8 cellular contexts compared by ENCODE assay signal in the genomic region with DNA sequence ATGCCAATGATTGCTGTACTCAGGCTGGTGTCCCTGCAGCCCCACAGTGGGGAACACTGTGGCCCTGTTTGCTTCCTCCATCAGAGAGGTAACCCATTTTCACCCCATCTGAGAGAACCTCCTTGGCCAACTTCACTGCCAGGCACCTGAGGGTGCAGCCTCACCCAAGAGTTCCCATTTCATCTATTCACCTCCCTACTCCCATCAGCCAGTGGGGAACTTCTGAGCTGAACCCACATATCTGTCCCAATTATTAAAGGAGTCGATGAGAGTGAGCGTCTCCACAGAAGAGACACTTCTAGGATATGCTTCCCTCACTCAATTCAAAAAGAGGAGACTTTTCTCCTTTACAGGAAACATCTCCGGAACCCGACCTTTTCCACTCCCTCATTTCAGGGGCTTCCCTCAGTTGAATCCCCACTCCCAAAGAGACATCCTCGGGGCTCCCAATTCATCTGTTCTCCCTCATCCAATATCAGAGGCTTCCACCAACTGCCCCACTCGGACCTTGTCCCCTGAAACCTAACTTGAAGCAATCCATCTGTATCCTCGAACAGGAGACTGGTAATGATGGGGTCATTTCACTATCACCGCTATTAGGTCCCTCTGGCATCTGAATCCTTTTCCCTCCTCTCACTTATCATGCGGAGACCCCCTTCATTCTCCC. TPM values are rescaled to one million over a fixed set of nuclear protein-coding genes. Genes with fewer than 3 reads are reported as not detected.
DNase-seq lines count a peak whose midpoint lies in the region; ATAC-seq and TF ChIP-seq lines count a peak whose summit lies in the region.

No MANE protein-coding gene starts in this region.

- TF ChIP-seq POLR2A in spleen (IDR thresholded peaks at IDR 0.05) = no peak

- H3K36me3 ChIP-seq in iPS-15b (ENCODE audit: control insufficient read depth, insufficient read depth, low read length) = no peaks in the 10 kb centered on the region
- peaks cover 0 to 14% (median 0%) of the 10 kb centered on the region in 6 donors for H3K36me3 ChIP-seq in spleen

- no peaks in the 10 kb centered on the region for H3K27me3 ChIP-seq in iPS-15b (ENCODE audit: control insufficient read depth, insufficient read depth, low read length)
- H3K27me3 ChIP-seq in spleen (replicated peaks in 1 of 7) = no peaks in the 10 kb centered on the region

- 9 to 15% (median 11%) methylated on average over 9 of the region's 9 CpGs for WGBS in spleen, 5 donors

- TF ChIP-seq CTCF in HFF-Myc (IDR thresholded peaks at IDR 0.05; ENCODE audit: low read depth, low read length, missing control alignments) = no peak
- no peak for TF ChIP-seq CTCF in spleen (IDR thresholded peaks at IDR 0.05 in 8 of 11, conservative IDR thresholded peaks at IDR 0.05 in 3 of 11)
- no peak for TF ChIP-seq CTCF in GM13976 (IDR thresholded peaks at IDR 0.05; ENCODE audit: borderline replicate concordance, control extremely low read depth, extremely low read depth, insufficient read depth, missing control alignments)

- no peak for ATAC-seq in GM21423 (IDR thresholded peaks at IDR 0.05; ENCODE audit: unreplicated experiment)

- POLR2A ChIA-PET in HEK293T (lab: Yijun Ruan, JAX) = interaction anchor here (0.9 to 5.3 kb wide), 3 partner anchors 12 to 399 kb away, joined by 3 to 50 read pairs (median 7); partner anchors contain the start of genes PEDS1 and PTPN1

- H3K4me3 ChIP-seq in HFF-Myc (replicated peaks; ENCODE audit: low read depth, low read length) (peak overlapping the region; percentile 83), iPS-15b (ENCODE audit: low read depth, low read length) (peak overlapping the region; percentile 95), spleen (peak overlapping the region; percentile 66 to 93 (median 86))

- H3K27ac ChIP-seq in spleen = peak overlapping the region; percentile 92 to 98 (median 97)

- peaks cover 24% of the 10 kb centered on the region for H3K4me1 ChIP-seq in iPS-15b (ENCODE audit: control insufficient read depth, insufficient read depth, low read length)
- peaks cover 62 to 94% (median 85%) of the 10 kb centered on the region in 6 donors for H3K4me1 ChIP-seq in spleen

- intact Hi-C loops in spleen (cut with DNase I; ENCODE audit: low total_unique reads) = no loop called here

- in situ Hi-C loops in GM13976 (cut with MboI; ENCODE audit: low sequenced_read_pairs, unreplicated experiment) = no loop called here

- H3K9ac ChIP-seq in iPS-15b (ENCODE audit: low read depth, low read length) = peak overlapping the region; percentile 95

- H3K9me3 ChIP-seq in iPS-15b (ENCODE audit: control insufficient read depth, insufficient read depth, low read length) = no peaks in the 10 kb centered on the region
- H3K9me3 ChIP-seq in spleen = no peaks in the 10 kb centered on the region

- DNase-seq in HFF-Myc (ENCODE audit: extremely low read depth, low read depth) = no peak
- DNase-seq in activated CD8-positive, alpha-beta memory T cell treated with anti-CD3 and anti-CD28 coated beads, Interleukin-2, amount 50 U/mL, for 48 hours = peak; percentile 55
- DNase-seq in spleen = no peak
- no peak for DNase-seq in GM13976 (ENCODE audit: low spot score)
- no peak for DNase-seq in HEK293T (ENCODE audit: extremely low spot score)
- DNase-seq in cerebellar cortex (ENCODE audit: low spot score) = no peak

- CTCF ChIA-PET in HEK293T (lab: Yijun Ruan, JAX) = no interaction called here

TF ChIP-seq in HEK293T, 16 proteins besides CTCF, POLR2A, EP300 and RAD21:
- no peak for TF ChIP-seq FOXA1 (IDR thresholded peaks at IDR 0.05)
- TF ChIP-seq L3MBTL2 (conservative IDR thresholded peaks at IDR 0.05) = no peak
- TF ChIP-seq NFRKB (IDR thresholded peaks at IDR 0.05) = no peak
- TF ChIP-seq, protein P1, sequence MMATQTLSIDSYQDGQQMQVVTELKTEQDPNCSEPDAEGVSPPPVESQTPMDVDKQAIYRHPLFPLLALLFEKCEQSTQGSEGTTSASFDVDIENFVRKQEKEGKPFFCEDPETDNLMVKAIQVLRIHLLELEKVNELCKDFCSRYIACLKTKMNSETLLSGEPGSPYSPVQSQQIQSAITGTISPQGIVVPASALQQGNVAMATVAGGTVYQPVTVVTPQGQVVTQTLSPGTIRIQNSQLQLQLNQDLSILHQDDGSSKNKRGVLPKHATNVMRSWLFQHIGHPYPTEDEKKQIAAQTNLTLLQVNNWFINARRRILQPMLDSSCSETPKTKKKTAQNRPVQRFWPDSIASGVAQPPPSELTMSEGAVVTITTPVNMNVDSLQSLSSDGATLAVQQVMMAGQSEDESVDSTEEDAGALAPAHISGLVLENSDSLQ (IDR thresholded peaks at IDR 0.05) = no peak
- no peak for TF ChIP-seq TARDBP (IDR thresholded peaks at IDR 0.05)
- no peak for TF ChIP-seq LEF1 (IDR thresholded peaks at IDR 0.05; ENCODE audit: borderline replicate concordance)
- no peak for TF ChIP-seq SP1 (IDR thresholded peaks at IDR 0.05)
- no peak for TF ChIP-seq HDGF (IDR thresholded peaks at IDR 0.05; ENCODE audit: borderline replicate concordance)
- no peak for TF ChIP-seq ZNF384 (IDR thresholded peaks at IDR 0.05)
- TF ChIP-seq FOXM1 (IDR thresholded peaks at IDR 0.05; ENCODE audit: borderline replicate concordance) = no peak
- TF ChIP-seq FOXK2 (IDR thresholded peaks at IDR 0.05) = no peak
- TF ChIP-seq ARNT (IDR thresholded peaks at IDR 0.05) = no peak

RNA-seq across cellular contexts. Expression of gene UBE2V1, which starts 1.0 kb away (rescaled TPM):
- 100 to 1,000 TPM; 110 to 140 (median 131) TPM for total RNA-seq in spleen
- 10 to 100 TPM; 62.3 to 76.9 (median 69.5) TPM for polyA plus RNA-seq in spleen

RNA-seq across cellular contexts. Expression of gene PEDS1, which starts 41.6 kb away (rescaled TPM):
- 10 to 100 TPM; 15.3 to 24.8 (median 20.3) TPM for total RNA-seq in spleen
- 10 to 100 TPM in 2 of 3 donors, 1 to 10 TPM in 1; 9.6 to 14.3 (median 12.2) TPM for polyA plus RNA-seq in spleen
